29 cellular contexts compared by ENCODE assay signal in the genomic region with DNA sequence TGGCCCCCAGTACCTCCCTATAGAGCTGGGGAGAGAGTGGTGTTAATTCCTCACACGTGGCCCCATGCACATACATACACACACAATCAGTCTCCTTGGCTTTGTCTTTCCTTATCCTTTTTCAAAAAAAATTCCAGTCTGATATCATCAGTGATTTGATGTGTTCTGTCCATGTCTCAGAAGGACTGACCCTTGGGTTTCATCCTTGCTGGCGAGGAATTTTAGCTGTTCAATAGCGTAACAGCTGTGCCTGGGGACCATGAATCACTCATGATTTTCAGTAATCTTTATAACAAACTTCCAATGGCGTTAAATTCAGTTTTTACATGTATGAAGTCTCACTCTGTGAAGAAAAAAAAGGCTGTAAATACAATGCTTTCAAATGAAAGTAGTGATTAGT.
"Had no signal": no experiment of that assay in that cellular context is flagged by ENCODE, and none has a peak within 500 bp of the region (broad histone marks: within the 10 kb centered on the region; RNA-seq: fewer than 3 reads in every experiment).

No MANE protein-coding gene starts in this region.

- H3K27me3 Mint-ChIP-seq: activated naive CD4-positive, alpha-beta T cell treated with anti-CD3 and anti-CD28 coated beads, Interleukin-2, amount 50 U/mL, for 24 hours; activated naive CD8-positive, alpha-beta T cell treated with anti-CD3 and anti-CD28 coated beads for 36 hours had no signal

- H3K4me3 Mint-ChIP-seq: activated B cell treated with CpG ODN at 0.5 μM for 24 hours; activated CD8-positive, alpha-beta T cell treated with anti-CD3 and anti-CD28 coated beads for 36 hours; activated naive CD4-positive, alpha-beta T cell treated with anti-CD3 and anti-CD28 coated beads for 36 hours; activated naive CD4-positive, alpha-beta T cell treated with anti-CD3 and anti-CD28 coated beads, Interleukin-2, amount 50 U/mL, for 24 hours; activated naive CD8-positive, alpha-beta T cell treated with anti-CD3 and anti-CD28 coated beads for 36 hours; activated naive CD8-positive, alpha-beta T cell treated with anti-CD3 and anti-CD28 coated beads, Interleukin-2, amount 50 U/mL, for 24 hours; activated T-cell treated with anti-CD3 and anti-CD28 coated beads, Interleukin-2, amount 50 U/mL, for 4 hours; activated T-helper 1 cell treated with anti-CD3 and anti-CD28 coated beads, Interleukin-12 subunit alpha, Interleukin-12 subunit beta, Interleukin-2, Interleukin-4 antibody, amounts not matched to agents 30 ng/mL and 10 ng/mL and 1 ng/mL, durations not matched to agents 14 hours and 24 hours and 36 hours had no signal

- H3K36me3 Mint-ChIP-seq: activated naive CD4-positive, alpha-beta T cell treated with anti-CD3 and anti-CD28 coated beads, Interleukin-2, amount 50 U/mL, for 24 hours; activated naive CD8-positive, alpha-beta T cell treated with anti-CD3 and anti-CD28 coated beads for 36 hours had no signal

- H3K27ac Mint-ChIP-seq: activated B cell treated with CpG ODN at 0.5 μM for 24 hours; activated CD8-positive, alpha-beta T cell treated with anti-CD3 and anti-CD28 coated beads for 36 hours; activated naive CD4-positive, alpha-beta T cell treated with anti-CD3 and anti-CD28 coated beads for 36 hours; activated naive CD4-positive, alpha-beta T cell treated with anti-CD3 and anti-CD28 coated beads, Interleukin-2, amount 50 U/mL, for 24 hours; activated naive CD8-positive, alpha-beta T cell treated with anti-CD3 and anti-CD28 coated beads for 36 hours; activated naive CD8-positive, alpha-beta T cell treated with anti-CD3 and anti-CD28 coated beads, Interleukin-2, amount 50 U/mL, for 24 hours; activated T-helper 1 cell treated with anti-CD3 and anti-CD28 coated beads, Interleukin-12 subunit alpha, Interleukin-12 subunit beta, Interleukin-2, Interleukin-4 antibody, amounts not matched to agents 30 ng/mL and 10 ng/mL and 1 ng/mL, durations not matched to agents 14 hours and 24 hours and 36 hours; activated T-helper 2 cell treated with anti-CD3 and anti-CD28 coated beads, Interferon-gamma antibody, Interleukin-2, Interleukin-4, amounts not matched to agents 10 μg/mL and 5 μg/mL and 100 μg/mL, durations not matched to agents 14 hours and 24 hours and 36 hours had no signal

- H3K4me3 ChIP-seq: adrenal gland, body of pancreas, colonic mucosa, esophagus squamous epithelium had no signal

- ATAC-seq: activated CD4-positive, CD25-positive, alpha-beta regulatory T cell treated with anti-CD3 and anti-CD28 coated beads, Interleukin-2, amount 50 U/mL, for 24 hours; activated CD8-positive, alpha-beta T cell treated with anti-CD3 and anti-CD28 coated beads for 36 hours; activated naive CD8-positive, alpha-beta T cell treated with anti-CD3 and anti-CD28 coated beads, Interleukin-2, amount 50 U/mL, for 24 hours; activated T-cell treated with anti-CD3 and anti-CD28 coated beads, Interleukin-2, amount 50 U/mL, for 4 hours; body of pancreas had no signal

- H3K27ac ChIP-seq: adrenal gland, body of pancreas, colonic mucosa, epithelial cell of prostate, esophagus squamous epithelium, WERI-Rb-1 had no signal

- H3K4me1 Mint-ChIP-seq: activated B cell treated with CpG ODN at 0.5 μM for 24 hours; activated naive CD4-positive, alpha-beta T cell treated with anti-CD3 and anti-CD28 coated beads, Interleukin-2, amount 50 U/mL, for 24 hours; activated naive CD8-positive, alpha-beta T cell treated with anti-CD3 and anti-CD28 coated beads for 36 hours; activated naive CD8-positive, alpha-beta T cell treated with anti-CD3 and anti-CD28 coated beads, Interleukin-2, amount 50 U/mL, for 24 hours had no signal

- H3K9me3 ChIP-seq: adrenal gland, body of pancreas, colonic mucosa, esophagus squamous epithelium had no signal

- H3K4me1 ChIP-seq: adrenal gland, body of pancreas, colonic mucosa, esophagus squamous epithelium had no signal

- H3K9me3 Mint-ChIP-seq: activated B cell treated with CpG ODN at 0.5 μM for 24 hours; activated CD8-positive, alpha-beta T cell treated with anti-CD3 and anti-CD28 coated beads for 36 hours; activated naive CD4-positive, alpha-beta T cell treated with anti-CD3 and anti-CD28 coated beads for 36 hours; activated naive CD4-positive, alpha-beta T cell treated with anti-CD3 and anti-CD28 coated beads, Interleukin-2, amount 50 U/mL, for 24 hours; activated naive CD8-positive, alpha-beta T cell treated with anti-CD3 and anti-CD28 coated beads for 36 hours; activated naive CD8-positive, alpha-beta T cell treated with anti-CD3 and anti-CD28 coated beads, Interleukin-2, amount 50 U/mL, for 24 hours; activated T-cell treated with anti-CD3 and anti-CD28 coated beads, Interleukin-2, amount 50 U/mL, for 4 hours; activated T-helper 1 cell treated with anti-CD3 and anti-CD28 coated beads, Interleukin-12 subunit alpha, Interleukin-12 subunit beta, Interleukin-2, Interleukin-4 antibody, amounts not matched to agents 30 ng/mL and 10 ng/mL and 1 ng/mL, durations not matched to agents 14 hours and 24 hours and 36 hours; activated T-helper 2 cell treated with anti-CD3 and anti-CD28 coated beads, Interferon-gamma antibody, Interleukin-2, Interleukin-4, amounts not matched to agents 10 μg/mL and 5 μg/mL and 100 μg/mL, durations not matched to agents 14 hours and 24 hours and 36 hours had no signal

- H3K27me3 ChIP-seq: adrenal gland, body of pancreas, colonic mucosa, esophagus squamous epithelium had no signal

- H3K36me3 ChIP-seq: adrenal gland, colonic mucosa, esophagus squamous epithelium, WERI-Rb-1 had no signal

- DNase-seq: activated B cell treated with CpG ODN at 0.5 μM for 24 hours; activated CD4-positive, alpha-beta T cell treated with anti-CD3 and anti-CD28 coated beads for 48 hours; activated CD4-positive, alpha-beta T cell treated with anti-CD3 and anti-CD28 coated beads, Interleukin-2, amount 50 U/mL, for 1 hour; activated CD4-positive, alpha-beta T cell treated with anti-CD3 and anti-CD28 coated beads, Interleukin-2, amount 50 U/mL, for 48 hours; activated CD8-positive, alpha-beta memory T cell treated with anti-CD3 and anti-CD28 coated beads for 24 hours; activated CD8-positive, alpha-beta T cell treated with anti-CD3 and anti-CD28 coated beads for 36 hours; activated effector memory CD4-positive, alpha-beta T cell treated with anti-CD3 and anti-CD28 coated beads, Interleukin-2, amount 50 U/mL, for 16 hours; activated naive CD4-positive, alpha-beta T cell treated with anti-CD3 and anti-CD28 coated beads for 36 hours; activated naive CD8-positive, alpha-beta T cell treated with anti-CD3 and anti-CD28 coated beads for 36 hours; activated naive CD8-positive, alpha-beta T cell treated with anti-CD3 and anti-CD28 coated beads, Interleukin-2, amount 50 U/mL, for 24 hours; activated T-cell treated with anti-CD3 and anti-CD28 coated beads, Interleukin-2, amount 50 U/mL, for 4 hours; adrenal gland; amygdala; aorta; body of pancreas; caudate nucleus; colonic mucosa; effector CD8-positive, alpha-beta T cell; esophagus squamous epithelium; foreskin melanocyte; head of caudate nucleus; T-helper 2 cell; T-helper 9 cell; WERI-Rb-1 had no signal
